Comparison of ENCODE assay signal across 8 cellular contexts in genomic region chr12:69779928-69780327, GRCh38. TPM values are rescaled to one million over a fixed set of nuclear protein-coding genes. Genes with fewer than 3 reads are reported as not detected.
DNase-seq lines count a peak whose midpoint lies in the region; ATAC-seq and TF ChIP-seq lines count a peak whose summit lies in the region.

No MANE protein-coding gene starts in this region.

- peaks cover 33% of the 10 kb centered on the region for H3K36me3 Mint-ChIP-seq in mesothelial cell of epicardium

- CTCF ChIA-PET in GM10248 (lab: Yijun Ruan, JAX): interaction anchor here (0.9 to 1.9 kb wide), 4 partner anchors 12 to 99 kb away, joined by 3 to 4 read pairs (median 4); no protein-coding TSS in a partner anchor

- H3K9ac ChIP-seq in Karpas-422 (ENCODE audit: low read length): no peak overlapping the region

- H3K27ac ChIP-seq in Karpas-422 (ENCODE audit: low read length): no peak overlapping the region
- H3K27ac ChIP-seq in brain microvascular endothelial cell: no peak overlapping the region

- H2AFZ ChIP-seq in Karpas-422 (ENCODE audit: low read length): no peak overlapping the region

- no peaks in the 10 kb centered on the region for H3K27me3 ChIP-seq in Karpas-422 (ENCODE audit: low read length)
- no peaks in the 10 kb centered on the region for H3K27me3 ChIP-seq in brain microvascular endothelial cell (replicated peaks)

- peak overlapping the region; percentile 43 for H3K4me3 Mint-ChIP-seq in mesothelial cell of epicardium

- no peaks in the 10 kb centered on the region for H3K9me3 ChIP-seq in Karpas-422 (ENCODE audit: low read length)

- TF ChIP-seq CTCF in GM10248 (IDR thresholded peaks at IDR 0.05; ENCODE audit: control extremely low read depth, extremely low read depth, low read depth, missing control alignments) (no peak), brain microvascular endothelial cell (IDR thresholded peaks at IDR 0.05; ENCODE audit: low read depth, low read length, missing control alignments) (peak; percentile 87), mesothelial cell of epicardium (IDR thresholded peaks at IDR 0.05; ENCODE audit: unreplicated experiment) (no peak)

- no peak overlapping the region for H3K27ac Mint-ChIP-seq in mesothelial cell of epicardium

- no peaks in the 10 kb centered on the region for H3K79me2 ChIP-seq in Karpas-422 (ENCODE audit: low read length)

- H3K4me1 Mint-ChIP-seq in mesothelial cell of epicardium: no peaks in the 10 kb centered on the region

- H3K27me3 Mint-ChIP-seq in mesothelial cell of epicardium (ENCODE audit: low read depth): no peaks in the 10 kb centered on the region

- H3K4me2 ChIP-seq in Karpas-422 (ENCODE audit: low read depth, low read length, poor library complexity, severe bottlenecking): no peak overlapping the region

- no peak overlapping the region for H3K4me3 ChIP-seq in Karpas-422 (ENCODE audit: low read length)
- no peak overlapping the region for H3K4me3 ChIP-seq in brain microvascular endothelial cell (ENCODE audit: low read depth, low read length)

- no peaks in the 10 kb centered on the region for H3K9me2 ChIP-seq in Karpas-422 (replicated peaks; ENCODE audit: insufficient read depth, low read length)

- no peaks in the 10 kb centered on the region for H3K4me1 ChIP-seq in Karpas-422 (ENCODE audit: low read length)

- H3K36me3 ChIP-seq in Karpas-422 (ENCODE audit: insufficient read depth, low read length) (no peaks in the 10 kb centered on the region), brain microvascular endothelial cell (replicated peaks) (no peaks in the 10 kb centered on the region)

- H4K20me1 ChIP-seq in Karpas-422 (ENCODE audit: insufficient read depth, low read depth, low read length): no peaks in the 10 kb centered on the region

- in situ Hi-C loops in brain microvascular endothelial cell (cut with HindIII; ENCODE audit: low pct_ligation_motif_present, low sequenced_read_pairs): no loop called here

- peaks cover 29% of the 10 kb centered on the region for H3K9me3 Mint-ChIP-seq in mesothelial cell of epicardium

- POLR2A ChIA-PET in GM10248 (lab: Yijun Ruan, JAX): interaction anchor here (0.6 kb wide), 1 partner anchor 33 kb away, joined by 4 read pairs; no protein-coding TSS in a partner anchor

- DNase-seq in GM10248 (ENCODE audit: extremely low spot score) (peak; percentile 29), Karpas-422 (peak; percentile 88), brain microvascular endothelial cell (peak; percentile 56), mesothelial cell of epicardium (ENCODE audit: low spot score in 2 of 2, unreplicated experiment in 2 of 2) (no peak), NCI-H2107 treated with DMSO at 0.1 percent for 48 hours (lab: John Stamatoyannopoulos, UW; ENCODE audit: unreplicated experiment) (no peak)
- DNase-seq in stimulated activated naive CD4-positive, alpha-beta T cell (lab: John Stamatoyannopoulos, UW): no peak

- ATAC-seq in GM21576 (IDR thresholded peaks at IDR 0.05; ENCODE audit: unreplicated experiment): no peak
- no peak for ATAC-seq in GM21737 (IDR thresholded peaks at IDR 0.05; ENCODE audit: unreplicated experiment)

RNA-seq across cellular contexts. Expression of gene RAB3IP, which starts 41.3 kb away (rescaled TPM):
- 22.2 and 25.3 TPM in 2 replicates for total RNA-seq in Karpas-422 (2014; rRNA removed; shearing (Covaris generic); ENCODE audit: low replicate concordance)
- 28.0 to 34.2 TPM (median 28.5 TPM) in 3 replicates for total RNA-seq in mesothelial cell of epicardium

RNA-seq across cellular contexts. Expression of gene MYRFL, which starts 45.1 kb away (rescaled TPM):
- total RNA-seq in Karpas-422 (2014; rRNA removed; shearing (Covaris generic); ENCODE audit: low replicate concordance): 2.6 and 3.2 TPM in 2 replicates
- 0.16 to 0.18 TPM (median 0.18 TPM) in 3 replicates for total RNA-seq in mesothelial cell of epicardium

Comparison
In these comparisons a context has a peak if more than half of its experiments do, and no peak if none do; other contexts are left out.
1. DNase-seq: peak in GM10248 (single experiment), Karpas-422 (single experiment) and brain microvascular endothelial cell (single experiment); none in mesothelial cell of epicardium (0 of 2), stimulated activated naive CD4-positive, alpha-beta T cell (0 of 6) and NCI-H2107 treated with DMSO at 0.1 percent for 48 hours (single experiment).